27 cellular contexts compared by ENCODE assay signal in genomic region chr11:13247606-13248320, GRCh38.
"Had no signal": no experiment of that assay in that cellular context is flagged by ENCODE, and none has a peak within 500 bp of the region (broad histone marks: within the 10 kb centered on the region; RNA-seq: fewer than 3 reads in every experiment).

No MANE protein-coding gene starts in this region.

- DNase-seq: activated CD4-positive, alpha-beta T cell treated with anti-CD3 and anti-CD28 coated beads, Interleukin-2, amount 50 U/mL, for 1 hour; activated CD8-positive, alpha-beta T cell treated with anti-CD3 and anti-CD28 coated beads for 36 hours; activated gamma-delta T cell treated with Interleukin-2 at 50 U/mL for 16 hours; activated naive CD4-positive, alpha-beta T cell treated with anti-CD3 and anti-CD28 coated beads, Interleukin-2, amount 50 U/mL, for 16 hours; activated T-cell treated with anti-CD3 and anti-CD28 coated beads, Interleukin-2, amount 50 U/mL, for 4 hours; amygdala; foreskin fibroblast; heart left ventricle; immature natural killer cell; kidney; left colon; midbrain; pancreas; retina; stimulated activated CD4-positive, alpha-beta T cell treated with anti-CD3 and anti-CD28 coated beads, Interleukin-15, amount 100 ng/mL, for 24 hours; stimulated activated CD4-positive, alpha-beta T cell treated with anti-CD3 and anti-CD28 coated beads, Interleukin-2, amount 100 ng/mL, for 24 hours; stimulated activated naive B cell treated with anti-CD40 and anti-IgM and Interleukin-4, amounts not matched to agents 10 μg/mL and 1 μg/mL and 100 μg/mL, for 72 hours; stomach; T1000; thyroid gland; upper lobe of left lung had no signal

- H3K9me3 ChIP-seq: heart left ventricle, pancreas, prostate gland, stomach, thyroid gland, upper lobe of left lung, vagina had no signal

- H3K4me1 ChIP-seq: heart left ventricle, pancreas, prostate gland, stomach, thyroid gland, upper lobe of left lung, vagina had no signal

- H3K27me3 ChIP-seq: pancreas, thyroid gland, upper lobe of left lung, vagina had no signal

- H3K36me3 ChIP-seq: heart left ventricle, pancreas, prostate gland, stomach, thyroid gland, upper lobe of left lung, vagina had no signal

- H3K27ac ChIP-seq: heart left ventricle, pancreas, prostate gland, stomach, thyroid gland, upper lobe of left lung, vagina had no signal

- H3K4me3 ChIP-seq: heart left ventricle, pancreas, prostate gland, stomach, thyroid gland, upper lobe of left lung, vagina had no signal

- ATAC-seq: activated CD8-positive, alpha-beta T cell treated with anti-CD3 and anti-CD28 coated beads for 36 hours; activated T-cell treated with anti-CD3 and anti-CD28 coated beads, Interleukin-2, amount 50 U/mL, for 4 hours; activated T-helper 17 cell treated with anti-CD3 and anti-CD28 coated beads, Interleukin-2, amount 50 U/mL, for 72 hours; esophagus mucosa; heart left ventricle; left colon; natural killer cell treated with Interleukin-12 subunit alpha and Interleukin-12 subunit beta and Interleukin-15 and Interleukin-18, amount 100 ng/mL, for 72 hours; pancreas; stimulated activated naive B cell treated with anti-CD40 and anti-IgM and Interleukin-4, amounts not matched to agents 10 μg/mL and 1 μg/mL and 100 μg/mL, for 72 hours; WTC11 had no signal
